In genomic region chr1:155244368-155245162, GRCh38 we compare ENCODE assay signal across 8 cellular contexts. TPM values are rescaled to one million over a fixed set of nuclear protein-coding genes. Genes with fewer than 3 reads are reported as not detected.
DNase-seq lines count a peak whose midpoint lies in the region; TF ChIP-seq lines count a peak whose summit lies in the region.

No MANE protein-coding gene starts in this region.

- H3K4me3 ChIP-seq in GM08714 (ENCODE audit: low read length) = peak overlapping the region; percentile 79
- peak overlapping the region; percentile 60 for H3K4me3 ChIP-seq in HFF-Myc (replicated peaks; ENCODE audit: low read depth, low read length)
- H3K4me3 ChIP-seq in SJSA1 = peak overlapping the region; percentile 42
- peak overlapping the region; percentile 64 for H3K4me3 ChIP-seq in suprapubic skin

- intact Hi-C loops in activated naive CD4-positive, alpha-beta T cell treated with anti-CD3 and anti-CD28 coated beads for 36 hours (cut with micrococcal nuclease) = loop anchor here (1.0 to 5.0 kb wide), 9 partner anchors 17 to 444 kb away; partner anchors contain the start of genes ASH1L, CLK2, DAP3 and FDPS

- peak overlapping the region; percentile 98 for H3K27ac Mint-ChIP-seq in activated naive CD4-positive, alpha-beta T cell treated with anti-CD3 and anti-CD28 coated beads for 36 hours

- WGBS in suprapubic skin = under 1% methylated on average over 53 of the region's 53 CpGs

- DNase-seq in HFF-Myc (ENCODE audit: extremely low read depth, low read depth) = peak; percentile 99
- peak; percentile 99 for DNase-seq in MV-4-11 (lab: John Stamatoyannopoulos, UW)
- peak; percentile 99 to 100 for DNase-seq in SJSA1 (ENCODE audit: low read depth in 1 of 2, low spot score in 2 of 2)
- peak; percentile 99 for DNase-seq in activated naive CD4-positive, alpha-beta T cell treated with anti-CD3 and anti-CD28 coated beads for 36 hours
- peak; percentile 94 for DNase-seq in germinal center (ENCODE audit: low spot score)
- peak; percentile 80 to 99 (median 96) for DNase-seq in nucleus accumbens (lab: John Stamatoyannopoulos, UW)
- DNase-seq in suprapubic skin (ENCODE audit: low spot score in 2 of 2) = peak; percentile 98 to 99

- peak overlapping the region; percentile 81 for H3K27ac ChIP-seq in SJSA1
- peak overlapping the region; percentile 81 for H3K27ac ChIP-seq in suprapubic skin

- H3K4me1 ChIP-seq in SJSA1 (replicated peaks) (peaks cover 25% of the 10 kb centered on the region), suprapubic skin (peaks cover 40% of the 10 kb centered on the region)

- TF ChIP-seq CTCF in HFF-Myc (IDR thresholded peaks at IDR 0.05; ENCODE audit: low read depth, low read length, missing control alignments) (no peak), suprapubic skin (IDR thresholded peaks at IDR 0.05) (peak in 1 of 2 donors; percentile 93)

- H3K27me3 Mint-ChIP-seq in activated naive CD4-positive, alpha-beta T cell treated with anti-CD3 and anti-CD28 coated beads for 36 hours (ENCODE audit: low read depth) = peaks cover 2% of the 10 kb centered on the region

- H3K9me3 Mint-ChIP-seq in activated naive CD4-positive, alpha-beta T cell treated with anti-CD3 and anti-CD28 coated beads for 36 hours = no peaks in the 10 kb centered on the region

- CTCF ChIA-PET in activated naive CD4-positive, alpha-beta T cell treated with anti-CD3 and anti-CD28 coated beads for 36 hours (lab: Charles Lee) = interaction anchor here (1.0 to 2.3 kb wide), 4 partner anchors 16 to 67 kb away, joined by 3 to 7 read pairs (median 4); partner anchors contain the start of gene SCAMP3

- H3K36me3 ChIP-seq in SJSA1 = no peaks in the 10 kb centered on the region
- peaks cover 12% of the 10 kb centered on the region for H3K36me3 ChIP-seq in suprapubic skin

- H3K9me3 ChIP-seq in SJSA1 (replicated peaks) (no peaks in the 10 kb centered on the region), suprapubic skin (no peaks in the 10 kb centered on the region)

- peaks cover 40% of the 10 kb centered on the region for H3K4me1 Mint-ChIP-seq in activated naive CD4-positive, alpha-beta T cell treated with anti-CD3 and anti-CD28 coated beads for 36 hours (ENCODE audit: low read depth)

- TF ChIP-seq POLR2A in suprapubic skin (IDR thresholded peaks at IDR 0.05) = peak; percentile 78 to 87

- H3K27me3 ChIP-seq in SJSA1 (replicated peaks) (no peaks in the 10 kb centered on the region), suprapubic skin (no peaks in the 10 kb centered on the region)

- peaks cover 10% of the 10 kb centered on the region for H3K36me3 Mint-ChIP-seq in activated naive CD4-positive, alpha-beta T cell treated with anti-CD3 and anti-CD28 coated beads for 36 hours (ENCODE audit: low read depth)

- H3K4me3 Mint-ChIP-seq in activated naive CD4-positive, alpha-beta T cell treated with anti-CD3 and anti-CD28 coated beads for 36 hours = peak overlapping the region; percentile 88

- TF ChIP-seq EP300 in suprapubic skin (IDR thresholded peaks at IDR 0.05) = no peak

RNA-seq across cellular contexts. Expression of gene ENTREP3, which starts 10.7 kb away (rescaled TPM):
- 3.7 and 11.9 TPM in 2 replicates for total RNA-seq in SJSA1 (2014; rRNA removed; shearing (Covaris generic))
- total RNA-seq in activated naive CD4-positive, alpha-beta T cell treated with anti-CD3 and anti-CD28 coated beads for 36 hours = 10 to 100 TPM; 32.1 to 32.8 TPM
- 10 to 100 TPM; 23.6 to 32.1 (median 25.7) TPM for total RNA-seq in suprapubic skin

RNA-seq across cellular contexts. Expression of gene SCAMP3, which starts 17.6 kb away (rescaled TPM):
- total RNA-seq in SJSA1 (2014; rRNA removed; shearing (Covaris generic)) = 54.6 and 55.9 TPM in 2 replicates
- 10 to 100 TPM; 80.3 to 82.9 TPM for total RNA-seq in activated naive CD4-positive, alpha-beta T cell treated with anti-CD3 and anti-CD28 coated beads for 36 hours
- total RNA-seq in suprapubic skin = 10 to 100 TPM; 45.1 to 73.3 (median 67.6) TPM

RNA-seq across cellular contexts. Expression of gene CLK2, which starts 28.7 kb away (rescaled TPM):
- total RNA-seq in SJSA1 (2014; rRNA removed; shearing (Covaris generic)) = 13.0 and 13.7 TPM in 2 replicates
- 10 to 100 TPM; 52.6 to 54.5 TPM for total RNA-seq in activated naive CD4-positive, alpha-beta T cell treated with anti-CD3 and anti-CD28 coated beads for 36 hours
- total RNA-seq in suprapubic skin = 10 to 100 TPM; 27.6 to 72.3 (median 36.2) TPM

RNA-seq across cellular contexts. Expression of gene HCN3, which starts 32.7 kb away (rescaled TPM):
- total RNA-seq in SJSA1 (2014; rRNA removed; shearing (Covaris generic)) = 0.97 and 2.5 TPM in 2 replicates
- total RNA-seq in activated naive CD4-positive, alpha-beta T cell treated with anti-CD3 and anti-CD28 coated beads for 36 hours = 1 to 10 TPM in 1 of 2 experiments, under 1 TPM in 1; 0.79 to 1.6 TPM
- 10 to 100 TPM in 3 of 4 donors, 1 to 10 TPM in 1; 6.6 to 12.8 (median 10.4) TPM for total RNA-seq in suprapubic skin

RNA-seq across cellular contexts. Expression of gene MTX1, which starts 36.1 kb away (rescaled TPM):
- 69.7 and 86.0 TPM in 2 replicates for total RNA-seq in SJSA1 (2014; rRNA removed; shearing (Covaris generic))
- 10 to 100 TPM; 46.8 to 47.4 TPM for total RNA-seq in activated naive CD4-positive, alpha-beta T cell treated with anti-CD3 and anti-CD28 coated beads for 36 hours
- total RNA-seq in suprapubic skin = 10 to 100 TPM; 19.8 to 51.7 (median 36.9) TPM

Comparison
In these comparisons a context has a peak if more than half of its experiments do, and no peak if none do; other contexts are left out.
1. Peak in every context shown above with its lines: DNase-seq, H3K4me3 ChIP-seq and H3K27ac ChIP-seq.